Comparison of ENCODE assay signal across 26 cellular contexts in the genomic region with DNA sequence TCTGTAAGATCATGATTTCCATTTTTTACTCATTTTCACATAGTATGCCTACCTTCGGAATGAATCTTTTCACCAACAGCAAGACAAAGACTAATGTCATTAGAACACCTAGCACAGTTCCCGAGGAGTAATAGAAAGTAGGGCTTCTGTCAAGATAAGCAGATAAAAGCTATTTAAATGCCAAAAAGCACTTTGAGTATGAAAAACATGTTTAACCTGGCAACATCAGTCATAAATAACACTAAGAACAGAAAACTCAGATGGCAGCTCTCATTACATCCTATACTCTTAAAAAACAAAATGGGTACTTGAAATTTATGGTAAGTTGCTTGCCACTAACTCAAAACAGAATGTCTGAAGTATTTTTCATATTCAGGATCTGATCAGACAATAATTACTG.
"Had no signal": no experiment of that assay in that cellular context is flagged by ENCODE, and none has a peak within 500 bp of the region (broad histone marks: within the 10 kb centered on the region; RNA-seq: fewer than 3 reads in every experiment).

No MANE protein-coding gene starts in this region.

- H3K9me3 Mint-ChIP-seq: nephron; neural progenitor cell; stimulated activated effector memory CD8-positive, alpha-beta T cell treated with anti-CD3 and anti-CD28 coated beads, Interleukin-12 subunit alpha, Interleukin-12 subunit beta, amount 100 ng/mL, for 72 hours; stimulated activated naive B cell treated with anti-CD40 and anti-IgM and Interleukin-4, amounts not matched to agents 10 μg/mL and 1 μg/mL and 100 μg/mL, for 72 hours; stimulated activated naive CD8-positive, alpha-beta T cell treated with anti-CD3 and anti-CD28 coated beads, Interleukin-15, Interleukin-2, amounts not matched to agents 100 ng/mL and 50 ng/mL, for 24 hours had no signal

- H2AFZ ChIP-seq: neural progenitor cell, parathyroid adenoma had no signal

- H3K9me3 ChIP-seq: ovary, psoas muscle, right lobe of liver, sigmoid colon, stomach, thoracic aorta, thyroid gland, tibial nerve, upper lobe of left lung, vagina had no signal

- DNase-seq: occipital lobe; ovary; psoas muscle; right cardiac atrium; right lobe of liver; sigmoid colon; small intestine; stimulated activated CD4-positive, alpha-beta T cell treated with anti-CD3 and anti-CD28 coated beads, Interleukin-15, amount 100 ng/mL, for 24 hours; stimulated activated CD4-positive, alpha-beta T cell treated with anti-CD3 and anti-CD28 coated beads, Interleukin-2, amount 100 ng/mL, for 24 hours; stimulated activated CD4-positive, alpha-beta T cell treated with anti-CD3 and anti-CD28 coated beads, Interleukin-2, amount 100 ng/mL, for 48 hours; stimulated activated CD4-positive, alpha-beta T cell treated with anti-CD3 and anti-CD28 coated beads, Interleukin-4, amount 100 ng/mL, for 24 hours; stimulated activated naive B cell treated with anti-CD40 and anti-IgM and Interleukin-4, amounts not matched to agents 10 μg/mL and 1 μg/mL and 100 μg/mL, for 72 hours; stimulated activated naive CD4-positive, alpha-beta T cell treated with Interleukin-2 at 50 U/mL for 16 hours; stomach; thyroid gland; trophoblast cell; upper lobe of left lung had no signal

- H3K4me1 Mint-ChIP-seq: nephron had no signal

- H3K27me3 Mint-ChIP-seq: progenitor cell of endocrine pancreas; stimulated activated naive B cell treated with anti-CD40 and anti-IgM and Interleukin-4, amounts not matched to agents 10 μg/mL and 1 μg/mL and 100 μg/mL, for 72 hours; stimulated activated naive CD8-positive, alpha-beta T cell treated with anti-CD3 and anti-CD28 coated beads, Interleukin-15, Interleukin-2, amounts not matched to agents 100 ng/mL and 50 ng/mL, for 24 hours had no signal

- H3K4me2 ChIP-seq: neural progenitor cell had no signal

- H3K36me3 Mint-ChIP-seq: neural progenitor cell had no signal

- H3K9ac ChIP-seq: neural progenitor cell, parathyroid adenoma had no signal

- H3K27me3 ChIP-seq: neural progenitor cell, ovary, right lobe of liver, sigmoid colon, stomach, thyroid gland, tibial nerve, upper lobe of left lung, vagina had no signal

- H3K27ac ChIP-seq: neural progenitor cell, ovary, parathyroid adenoma, psoas muscle, right lobe of liver, sigmoid colon, stomach, thoracic aorta, thyroid gland, tibial nerve, upper lobe of left lung, vagina had no signal

- ATAC-seq: psoas muscle; right cardiac atrium; right lobe of liver; stimulated activated effector memory CD8-positive, alpha-beta T cell treated with anti-CD3 and anti-CD28 coated beads, Interleukin-12 subunit alpha, Interleukin-12 subunit beta, amount 100 ng/mL, for 72 hours; stimulated activated naive B cell treated with anti-CD40 and anti-IgM and Interleukin-4, amounts not matched to agents 10 μg/mL and 1 μg/mL and 100 μg/mL, for 72 hours had no signal

- H3K4me3 Mint-ChIP-seq: nephron; neural progenitor cell; stimulated activated effector memory CD8-positive, alpha-beta T cell treated with anti-CD3 and anti-CD28 coated beads, Interleukin-12 subunit alpha, Interleukin-12 subunit beta, amount 100 ng/mL, for 72 hours; stimulated activated naive B cell treated with anti-CD40 and anti-IgM and Interleukin-4, amounts not matched to agents 10 μg/mL and 1 μg/mL and 100 μg/mL, for 72 hours; stimulated activated naive CD8-positive, alpha-beta T cell treated with anti-CD3 and anti-CD28 coated beads, Interleukin-15, Interleukin-2, amounts not matched to agents 100 ng/mL and 50 ng/mL, for 24 hours had no signal

- H3K79me2 ChIP-seq: parathyroid adenoma had no signal

- H3K4me3 ChIP-seq: neural progenitor cell, ovary, psoas muscle, right lobe of liver, sigmoid colon, stomach, thoracic aorta, thyroid gland, tibial nerve, upper lobe of left lung, vagina had no signal

- H3K4me1 ChIP-seq: neural progenitor cell, parathyroid adenoma, psoas muscle, right lobe of liver, sigmoid colon, stomach, thyroid gland, tibial nerve, vagina had no signal

- H3K27ac Mint-ChIP-seq: nephron; neural progenitor cell; progenitor cell of endocrine pancreas; stimulated activated effector memory CD8-positive, alpha-beta T cell treated with anti-CD3 and anti-CD28 coated beads, Interleukin-12 subunit alpha, Interleukin-12 subunit beta, amount 100 ng/mL, for 72 hours; stimulated activated naive B cell treated with anti-CD40 and anti-IgM and Interleukin-4, amounts not matched to agents 10 μg/mL and 1 μg/mL and 100 μg/mL, for 72 hours; stimulated activated naive CD8-positive, alpha-beta T cell treated with anti-CD3 and anti-CD28 coated beads, Interleukin-15, Interleukin-2, amounts not matched to agents 100 ng/mL and 50 ng/mL, for 24 hours had no signal

- H3K36me3 ChIP-seq: neural progenitor cell, ovary, right lobe of liver, sigmoid colon, thoracic aorta, thyroid gland, tibial nerve, vagina had no signal
